ENCODE assay signal across 15 cellular contexts in genomic region chr7:71191766-71192165, GRCh38. TPM values are rescaled to one million over a fixed set of nuclear protein-coding genes. Genes with fewer than 3 reads are reported as not detected.
DNase-seq lines count a peak whose midpoint lies in the region; ATAC-seq and TF ChIP-seq lines count a peak whose summit lies in the region.
"Had no signal": no experiment of that assay in that cellular context is flagged by ENCODE, and none has a peak within 500 bp of the region (broad histone marks: within the 10 kb centered on the region; RNA-seq: fewer than 3 reads in every experiment).

No MANE protein-coding gene starts in this region.

- H3K27ac ChIP-seq in body of pancreas: no peak overlapping the region
- H3K27ac ChIP-seq: C4-2B had no signal

- no peaks in the 10 kb centered on the region for H3K36me3 ChIP-seq in body of pancreas (replicated peaks in 1 of 2; ENCODE audit: insufficient read depth in 1 of 2, low read depth in 2 of 2)
- H3K36me3 ChIP-seq: BE2C had no signal

- no peaks in the 10 kb centered on the region for H3K27me3 Mint-ChIP-seq in glutamatergic neuron (ENCODE audit: unreplicated experiment)
- H3K27me3 Mint-ChIP-seq: CD4-positive, alpha-beta memory T cell had no signal

- H3K9me3 ChIP-seq in body of pancreas: no peaks in the 10 kb centered on the region
- H3K9me3 ChIP-seq: BE2C had no signal

- H3K4me1 Mint-ChIP-seq in glutamatergic neuron (ENCODE audit: low read depth, unreplicated experiment): peaks cover 23% of the 10 kb centered on the region
- H3K4me1 Mint-ChIP-seq: CD4-positive, alpha-beta memory T cell had no signal

- DNase-seq in NCI-H2171 (lab: John Stamatoyannopoulos, UW): peak; percentile 60
- peak; percentile 49 for DNase-seq in NCI-H82 treated with DMSO at 0.1 percent for 48 hours (lab: John Stamatoyannopoulos, UW; ENCODE audit: unreplicated experiment)
- no peak for DNase-seq in glutamatergic neuron
- DNase-seq in body of pancreas: no peak
- no peak for DNase-seq in SW 1271 (lab: John Stamatoyannopoulos, UW)
- DNase-seq: BE2C; CD4-positive, alpha-beta memory T cell; DND-41; GF-D8; HCEC 1CT; HFFc6; IMR-90 had no signal

- TF ChIP-seq CTCF in glutamatergic neuron (IDR thresholded peaks at IDR 0.05; ENCODE audit: partially characterized antibody, unreplicated experiment): no peak
- TF ChIP-seq CTCF in body of pancreas (IDR thresholded peaks at IDR 0.05): no peak

- no peak for TF ChIP-seq POLR2A in body of pancreas (IDR thresholded peaks at IDR 0.05)

- peak overlapping the region; percentile 86 for H3K27ac Mint-ChIP-seq in glutamatergic neuron (ENCODE audit: unreplicated experiment)
- H3K27ac Mint-ChIP-seq: CD4-positive, alpha-beta memory T cell; HFFc6 had no signal

- peaks cover 12% of the 10 kb centered on the region for H3K9me3 Mint-ChIP-seq in glutamatergic neuron (ENCODE audit: unreplicated experiment)

- no peak overlapping the region for H3K4me3 ChIP-seq in body of pancreas

- H3K27me3 ChIP-seq in body of pancreas: no peaks in the 10 kb centered on the region
- H3K27me3 ChIP-seq: BE2C had no signal

- 90 to 93% methylated on average over 5 to 6 of the region's 6 CpGs for WGBS in body of pancreas, 2 donors

- peaks cover 25% of the 10 kb centered on the region for H3K36me3 Mint-ChIP-seq in glutamatergic neuron (ENCODE audit: unreplicated experiment)
- H3K36me3 Mint-ChIP-seq: CD4-positive, alpha-beta memory T cell had no signal

- no peak for ATAC-seq in HG02759 (IDR thresholded peaks at IDR 0.05; ENCODE audit: unreplicated experiment)
- no peak for ATAC-seq in HG02610 (IDR thresholded peaks at IDR 0.05; ENCODE audit: unreplicated experiment)
- no peak for ATAC-seq in body of pancreas

- no peaks in the 10 kb centered on the region for H3K4me1 ChIP-seq in body of pancreas
- H3K4me1 ChIP-seq: BE2C had no signal

- intact Hi-C loops in body of pancreas (cut with DNase I): no loop called here

- H3K4me3 Mint-ChIP-seq in glutamatergic neuron (ENCODE audit: unreplicated experiment): no peak overlapping the region
- H3K4me3 Mint-ChIP-seq: CD4-positive, alpha-beta memory T cell; HFFc6 had no signal

RNA-seq across cellular contexts. Expression of gene GALNT17, which starts 59.8 kb away (rescaled TPM):
- 42.0 TPM for total RNA-seq in glutamatergic neuron (ENCODE audit: unreplicated experiment)
- 10 to 100 TPM in 1 of 2 donors, 1 to 10 TPM in 1; 6.5 to 27.4 TPM for total RNA-seq in body of pancreas
- total RNA-seq: CD4-positive, alpha-beta memory T cell; HFFc6; IMR-90 had no signal

Comparison
In these comparisons a context has a peak if more than half of its experiments do, and no peak if none do; other contexts are left out.
1. DNase-seq: peak in NCI-H2171 (single experiment) and NCI-H82 treated with DMSO at 0.1 percent for 48 hours (single experiment); none in glutamatergic neuron (single experiment), body of pancreas (0 of 4) and SW 1271 (0 of 2).